In genomic region chr14:67622675-67623074, GRCh38 we compare ENCODE assay signal across 8 cellular contexts. TPM values are rescaled to one million over a fixed set of nuclear protein-coding genes. Genes with fewer than 3 reads are reported as not detected.
DNase-seq lines count a peak whose midpoint lies in the region; ATAC-seq, FAIRE-seq and TF ChIP-seq lines count a peak whose summit lies in the region.

No MANE protein-coding gene starts in this region.

- peaks cover 28% of the 10 kb centered on the region for H3K4me1 ChIP-seq in endothelial cell of umbilical vein (ENCODE audit: control insufficient read depth, extremely low read depth, insufficient read depth, low read length)

- H3K9me3 Mint-ChIP-seq in activated naive CD4-positive, alpha-beta T cell treated with anti-CD3 and anti-CD28 coated beads, Interleukin-2, amount 50 U/mL, for 72 hours: peaks cover 0 to 5% of the 10 kb centered on the region in 2 donors

- peak overlapping the region; percentile 82 for H3K9ac ChIP-seq in endothelial cell of umbilical vein (replicated peaks; ENCODE audit: extremely low read depth, insufficient read depth, low read length)

- peak overlapping the region; percentile 62 for H3K4me2 ChIP-seq in endothelial cell of umbilical vein (ENCODE audit: insufficient read depth, low read length)

- peak; percentile 91 for FAIRE-seq in endothelial cell of umbilical vein (lab: Jason Lieb, UNC)

- no peaks in the 10 kb centered on the region for H3K9me1 ChIP-seq in endothelial cell of umbilical vein (replicated peaks; ENCODE audit: control insufficient read depth, extremely low read depth, insufficient read depth, low read length)

- ATAC-seq in activated naive CD4-positive, alpha-beta T cell treated with anti-CD3 and anti-CD28 coated beads, Interleukin-2, amount 50 U/mL, for 72 hours: peak; percentile 9 to 17
- ATAC-seq in HG03457 (IDR thresholded peaks at IDR 0.05; ENCODE audit: unreplicated experiment): no peak
- no peak for ATAC-seq in HG02571 (IDR thresholded peaks at IDR 0.05; ENCODE audit: unreplicated experiment)

- H2AFZ ChIP-seq in endothelial cell of umbilical vein (ENCODE audit: low read depth, low read length): peak overlapping the region; percentile 48

- H3K36me3 ChIP-seq in endothelial cell of umbilical vein (ENCODE audit: control insufficient read depth in 2 of 2, extremely low read depth in 1 of 2, insufficient read depth in 2 of 2, low read length in 2 of 2): no peaks in the 10 kb centered on the region

- H3K79me2 ChIP-seq in endothelial cell of umbilical vein (ENCODE audit: control insufficient read depth, insufficient read depth, low read length): no peaks in the 10 kb centered on the region

- no peaks in the 10 kb centered on the region for H4K20me1 ChIP-seq in endothelial cell of umbilical vein (replicated peaks; ENCODE audit: control insufficient read depth, extremely low read depth, insufficient read depth, low read length)

- no TSS peak for BruUV-seq in endothelial cell of umbilical vein (replicated peaks; lab: Mats Ljungman, UMichigan)

- no peak for TF ChIP-seq POLR2A in endothelial cell of umbilical vein (IDR thresholded peaks at IDR 0.05; ENCODE audit: low read depth, low read length)

- H3K27me3 ChIP-seq in endothelial cell of umbilical vein (ENCODE audit: control insufficient read depth in 2 of 2, insufficient read depth in 2 of 2, low read length in 2 of 2): no peaks in the 10 kb centered on the region

- TF ChIP-seq CTCF in endothelial cell of umbilical vein (IDR thresholded peaks at IDR 0.05; ENCODE audit: extremely low read depth in 1 of 2, insufficient read depth in 1 of 2, low read depth in 1 of 2, low read length in 2 of 2): no peak

- DNase-seq in activated naive CD4-positive, alpha-beta T cell treated with anti-CD3 and anti-CD28 coated beads, Interleukin-2, amount 50 U/mL, for 72 hours (ENCODE audit: low spot score in 2 of 2): no peak
- DNase-seq in activated naive CD4-positive, alpha-beta T cell treated with Interleukin-2 at 50 U/mL for 16 hours: no peak
- DNase-seq in RPMI7951 (ENCODE audit: low read depth): peak; percentile 84
- peak; percentile 93 for DNase-seq in endothelial cell of umbilical vein (ENCODE audit: low read depth, low spot score)
- peak; percentile 61 for DNase-seq in non-pigmented ciliary epithelial cell (ENCODE audit: low read depth)
- no peak for DNase-seq in GM19238 (ENCODE audit: insufficient read length, low spot score)

- peak overlapping the region in 1 of 3 experiments; percentile 4 for H3K4me3 ChIP-seq in endothelial cell of umbilical vein (replicated peaks in 1 of 3; ENCODE audit: insufficient read depth in 1 of 3, low read depth in 1 of 3, low read length in 3 of 3)

- H3K36me3 Mint-ChIP-seq in activated naive CD4-positive, alpha-beta T cell treated with anti-CD3 and anti-CD28 coated beads, Interleukin-2, amount 50 U/mL, for 72 hours: peaks cover 0 to 27% of the 10 kb centered on the region in 2 donors

- no peaks in the 10 kb centered on the region for H3K9me3 ChIP-seq in endothelial cell of umbilical vein (replicated peaks; ENCODE audit: control insufficient read depth, insufficient read depth, low read length)

- intact Hi-C loops in endothelial cell of umbilical vein (cut with micrococcal nuclease): loop anchor here (1.0 kb wide), 2 partner anchors 22 to 72 kb away; no protein-coding TSS in a partner anchor

- H3K27ac ChIP-seq in endothelial cell of umbilical vein (ENCODE audit: insufficient read depth, low read depth, low read length): peak overlapping the region; percentile 94

- POLR2A ChIA-PET in endothelial cell of umbilical vein (lab: Charles Lee): interaction anchor here (0.6 kb wide), 1 partner anchor 1104 kb away, joined by 4 read pairs; no protein-coding TSS in a partner anchor

- dilution Hi-C loops in endothelial cell of umbilical vein (cut with MboI; ENCODE audit: extremely low pct_ligation_motif_present, low sequenced_read_pairs): no loop called here

- H3K27ac Mint-ChIP-seq in activated naive CD4-positive, alpha-beta T cell treated with anti-CD3 and anti-CD28 coated beads, Interleukin-2, amount 50 U/mL, for 72 hours: peak overlapping the region; percentile 61 to 87

- CTCF ChIA-PET in endothelial cell of umbilical vein (lab: Charles Lee): interaction anchor here (0.6 to 6.0 kb wide), 10 partner anchors 12 to 96 kb away, joined by 3 to 437 read pairs (median 6); partner anchors contain the start of genes PIGH and VTI1B

TF ChIP-seq in endothelial cell of umbilical vein, 7 proteins besides CTCF, POLR2A, EP300 and RAD21:
- TF ChIP-seq FOS (IDR thresholded peaks at IDR 0.05; ENCODE audit: borderline replicate concordance, insufficient read depth, low read length) (peak; percentile 54), JUN (IDR thresholded peaks at IDR 0.05; ENCODE audit: borderline replicate concordance, insufficient read depth, insufficient read length, low read depth) (peak; percentile 52), EZH2 (IDR thresholded peaks at IDR 0.05; ENCODE audit: borderline replicate concordance, low read depth, low read length, severe bottlenecking) (no peak), MYC (IDR thresholded peaks at IDR 0.05; ENCODE audit: low read depth, low read length) (no peak), POLR2AphosphoS5 (IDR thresholded peaks at IDR 0.05; ENCODE audit: insufficient read depth, low read depth, low read length) (peak; percentile 60), GATA2 (IDR thresholded peaks at IDR 0.05; ENCODE audit: insufficient read depth, insufficient read length, low read depth, low read length) (no peak)
- TF ChIP-seq, protein P1, sequence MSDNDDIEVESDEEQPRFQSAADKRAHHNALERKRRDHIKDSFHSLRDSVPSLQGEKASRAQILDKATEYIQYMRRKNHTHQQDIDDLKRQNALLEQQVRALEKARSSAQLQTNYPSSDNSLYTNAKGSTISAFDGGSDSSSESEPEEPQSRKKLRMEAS (IDR thresholded peaks at IDR 0.05; ENCODE audit: insufficient read depth, insufficient read length): no peak

RNA-seq across cellular contexts. Expression of gene ARG2, which starts 3.0 kb away (rescaled TPM):
- total RNA-seq in activated naive CD4-positive, alpha-beta T cell treated with anti-CD3 and anti-CD28 coated beads, Interleukin-2, amount 50 U/mL, for 72 hours: 10 to 100 TPM; 22.4 to 41.5 TPM
- 16.0 and 21.9 TPM in 2 replicates for total RNA-seq in RPMI7951 (2014; rRNA removed; shearing (Covaris generic))
- total RNA-seq in endothelial cell of umbilical vein: 19.8 and 22.5 TPM in 2 replicates
- polyA plus RNA-seq in endothelial cell of umbilical vein: 16.6 and 21.6 TPM in 2 replicates
- polyA plus RNA-seq in endothelial cell of umbilical vein (2011; cell fraction: cytosol; rRNA removed): 19.3 and 21.5 TPM in 2 replicates
- polyA plus RNA-seq in endothelial cell of umbilical vein (2011; cell fraction: nucleus; rRNA removed): 14.7 and 15.3 TPM in 2 replicates
- 13.8 and 15.1 TPM in 2 replicates for polyA plus RNA-seq in endothelial cell of umbilical vein (2012)
- polyA minus RNA-seq in endothelial cell of umbilical vein: 44.7 and 56.3 TPM in 2 replicates
- polyA minus RNA-seq in endothelial cell of umbilical vein (2011; cell fraction: cytosol; rRNA and poly(A)+ RNA removed): 6.7 TPM
- polyA minus RNA-seq in endothelial cell of umbilical vein (2011; cell fraction: nucleus; rRNA and poly(A)+ RNA removed): 6.7 and 9.2 TPM in 2 replicates

RNA-seq across cellular contexts. Expression of gene PIGH, which starts 22.6 kb away (rescaled TPM):
- 10 to 100 TPM; 15.6 to 27.6 TPM for total RNA-seq in activated naive CD4-positive, alpha-beta T cell treated with anti-CD3 and anti-CD28 coated beads, Interleukin-2, amount 50 U/mL, for 72 hours
- total RNA-seq in RPMI7951 (2014; rRNA removed; shearing (Covaris generic)): 18.5 and 20.9 TPM in 2 replicates
- total RNA-seq in endothelial cell of umbilical vein: 9.9 and 12.3 TPM in 2 replicates
- 18.0 and 20.2 TPM in 2 replicates for polyA plus RNA-seq in endothelial cell of umbilical vein
- 11.8 and 16.2 TPM in 2 replicates for polyA plus RNA-seq in endothelial cell of umbilical vein (2011; cell fraction: cytosol; rRNA removed)
- 29.3 and 42.0 TPM in 2 replicates for polyA plus RNA-seq in endothelial cell of umbilical vein (2011; cell fraction: nucleus; rRNA removed)
- 8.2 and 10.9 TPM in 2 replicates for polyA plus RNA-seq in endothelial cell of umbilical vein (2012)
- polyA minus RNA-seq in endothelial cell of umbilical vein: 8.2 and 8.3 TPM in 2 replicates
- 19.6 TPM for polyA minus RNA-seq in endothelial cell of umbilical vein (2011; cell fraction: cytosol; rRNA and poly(A)+ RNA removed)
- polyA minus RNA-seq in endothelial cell of umbilical vein (2011; cell fraction: nucleus; rRNA and poly(A)+ RNA removed): 5.4 and 5.8 TPM in 2 replicates

RNA-seq across cellular contexts. Expression of gene VTI1B, which starts 51.8 kb away (rescaled TPM):
- 10 to 100 TPM; 24.7 to 71.1 TPM for total RNA-seq in activated naive CD4-positive, alpha-beta T cell treated with anti-CD3 and anti-CD28 coated beads, Interleukin-2, amount 50 U/mL, for 72 hours
- total RNA-seq in RPMI7951 (2014; rRNA removed; shearing (Covaris generic)): 49.3 and 52.6 TPM in 2 replicates
- 79.4 and 90.0 TPM in 2 replicates for total RNA-seq in endothelial cell of umbilical vein
- 23.1 and 23.8 TPM in 2 replicates for polyA plus RNA-seq in endothelial cell of umbilical vein
- polyA plus RNA-seq in endothelial cell of umbilical vein (2011; cell fraction: cytosol; rRNA removed): 47.0 and 50.6 TPM in 2 replicates
- 24.4 and 26.8 TPM in 2 replicates for polyA plus RNA-seq in endothelial cell of umbilical vein (2011; cell fraction: nucleus; rRNA removed)
- polyA plus RNA-seq in endothelial cell of umbilical vein (2012): 84.2 and 85.4 TPM in 2 replicates
- 27.3 and 35.1 TPM in 2 replicates for polyA minus RNA-seq in endothelial cell of umbilical vein
- 28.4 TPM for polyA minus RNA-seq in endothelial cell of umbilical vein (2011; cell fraction: cytosol; rRNA and poly(A)+ RNA removed)
- polyA minus RNA-seq in endothelial cell of umbilical vein (2011; cell fraction: nucleus; rRNA and poly(A)+ RNA removed): 18.1 and 37.2 TPM in 2 replicates

Comparison
In these comparisons a context has a peak if more than half of its experiments do, and no peak if none do; other contexts are left out.
1. ATAC-seq: peak in activated naive CD4-positive, alpha-beta T cell treated with anti-CD3 and anti-CD28 coated beads, Interleukin-2, amount 50 U/mL, for 72 hours (2 of 2); none in HG03457 (single experiment) and HG02571 (single experiment).
2. DNase-seq: peak in RPMI7951 (single experiment), endothelial cell of umbilical vein (single experiment) and non-pigmented ciliary epithelial cell (single experiment); none in activated naive CD4-positive, alpha-beta T cell treated with anti-CD3 and anti-CD28 coated beads, Interleukin-2, amount 50 U/mL, for 72 hours (0 of 2), activated naive CD4-positive, alpha-beta T cell treated with Interleukin-2 at 50 U/mL for 16 hours (single experiment) and GM19238 (single experiment).